1 cellular context compared by ENCODE assay signal in the genomic region with DNA sequence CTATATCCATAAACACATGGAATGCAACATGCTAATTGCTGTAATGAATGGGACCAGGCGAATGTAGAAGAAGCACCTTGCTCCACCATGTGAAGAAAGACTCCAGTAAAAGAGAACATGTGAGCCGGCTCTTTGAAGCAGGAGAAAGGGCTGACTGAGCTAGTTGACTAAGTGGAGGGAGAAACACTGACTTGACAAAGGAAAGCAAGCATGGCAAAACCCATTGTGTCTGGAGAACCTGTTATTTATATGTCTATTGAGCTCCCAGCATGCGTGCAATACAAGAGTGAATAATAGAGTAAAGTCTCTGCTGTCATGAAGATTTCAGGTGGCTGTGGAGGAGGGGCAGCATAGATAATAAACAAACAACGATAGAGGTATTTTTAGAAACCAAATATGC.
TF ChIP-seq lines count a peak whose summit lies in the region.

No MANE protein-coding gene starts in this region.

TF ChIP-seq in WTC11, 78 proteins besides CTCF, POLR2A, EP300 and RAD21:
- TF ChIP-seq, protein P1, sequence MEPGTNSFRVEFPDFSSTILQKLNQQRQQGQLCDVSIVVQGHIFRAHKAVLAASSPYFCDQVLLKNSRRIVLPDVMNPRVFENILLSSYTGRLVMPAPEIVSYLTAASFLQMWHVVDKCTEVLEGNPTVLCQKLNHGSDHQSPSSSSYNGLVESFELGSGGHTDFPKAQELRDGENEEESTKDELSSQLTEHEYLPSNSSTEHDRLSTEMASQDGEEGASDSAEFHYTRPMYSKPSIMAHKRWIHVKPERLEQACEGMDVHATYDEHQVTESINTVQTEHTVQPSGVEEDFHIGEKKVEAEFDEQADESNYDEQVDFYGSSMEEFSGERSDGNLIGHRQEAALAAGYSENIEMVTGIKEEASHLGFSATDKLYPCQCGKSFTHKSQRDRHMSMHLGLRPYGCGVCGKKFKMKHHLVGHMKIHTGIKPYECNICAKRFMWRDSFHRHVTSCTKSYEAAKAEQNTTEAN (CRISPR knock-in tag; IDR thresholded peaks at IDR 0.05) = no peak
- TF ChIP-seq FOXK1 (CRISPR knock-in tag; IDR thresholded peaks at IDR 0.05) = no peak
- TF ChIP-seq TP53 (CRISPR knock-in tag; IDR thresholded peaks at IDR 0.05) = no peak
- no peak for TF ChIP-seq ZNF219 (CRISPR knock-in tag; IDR thresholded peaks at IDR 0.05; ENCODE audit: borderline replicate concordance)
- no peak for TF ChIP-seq ATF1 (CRISPR knock-in tag; IDR thresholded peaks at IDR 0.05)
- TF ChIP-seq IRF1 (CRISPR knock-in tag; IDR thresholded peaks at IDR 0.05) = no peak
- TF ChIP-seq ESRRA (CRISPR knock-in tag; IDR thresholded peaks at IDR 0.05; ENCODE audit: borderline replicate concordance) = no peak
- TF ChIP-seq FOXP1 (CRISPR knock-in tag; IDR thresholded peaks at IDR 0.05; ENCODE audit: borderline replicate concordance) = no peak
- TF ChIP-seq NFATC4 (CRISPR knock-in tag; IDR thresholded peaks at IDR 0.05) = no peak
- TF ChIP-seq HMGA2 (CRISPR knock-in tag; IDR thresholded peaks at IDR 0.05) = no peak
- TF ChIP-seq TEAD1 (CRISPR knock-in tag; IDR thresholded peaks at IDR 0.05) = no peak
- no peak for TF ChIP-seq TCF7 (CRISPR knock-in tag; IDR thresholded peaks at IDR 0.05; ENCODE audit: low read depth)
- TF ChIP-seq, protein P2, sequence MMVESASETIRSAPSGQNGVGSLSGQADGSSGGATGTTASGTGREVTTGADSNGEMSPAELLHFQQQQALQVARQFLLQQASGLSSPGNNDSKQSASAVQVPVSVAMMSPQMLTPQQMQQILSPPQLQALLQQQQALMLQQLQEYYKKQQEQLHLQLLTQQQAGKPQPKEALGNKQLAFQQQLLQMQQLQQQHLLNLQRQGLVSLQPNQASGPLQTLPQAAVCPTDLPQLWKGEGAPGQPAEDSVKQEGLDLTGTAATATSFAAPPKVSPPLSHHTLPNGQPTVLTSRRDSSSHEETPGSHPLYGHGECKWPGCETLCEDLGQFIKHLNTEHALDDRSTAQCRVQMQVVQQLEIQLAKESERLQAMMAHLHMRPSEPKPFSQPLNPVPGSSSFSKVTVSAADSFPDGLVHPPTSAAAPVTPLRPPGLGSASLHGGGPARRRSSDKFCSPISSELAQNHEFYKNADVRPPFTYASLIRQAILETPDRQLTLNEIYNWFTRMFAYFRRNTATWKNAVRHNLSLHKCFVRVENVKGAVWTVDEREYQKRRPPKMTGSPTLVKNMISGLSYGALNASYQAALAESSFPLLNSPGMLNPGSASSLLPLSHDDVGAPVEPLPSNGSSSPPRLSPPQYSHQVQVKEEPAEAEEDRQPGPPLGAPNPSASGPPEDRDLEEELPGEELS (CRISPR knock-in tag; IDR thresholded peaks at IDR 0.05) = no peak
- TF ChIP-seq, protein P3, sequence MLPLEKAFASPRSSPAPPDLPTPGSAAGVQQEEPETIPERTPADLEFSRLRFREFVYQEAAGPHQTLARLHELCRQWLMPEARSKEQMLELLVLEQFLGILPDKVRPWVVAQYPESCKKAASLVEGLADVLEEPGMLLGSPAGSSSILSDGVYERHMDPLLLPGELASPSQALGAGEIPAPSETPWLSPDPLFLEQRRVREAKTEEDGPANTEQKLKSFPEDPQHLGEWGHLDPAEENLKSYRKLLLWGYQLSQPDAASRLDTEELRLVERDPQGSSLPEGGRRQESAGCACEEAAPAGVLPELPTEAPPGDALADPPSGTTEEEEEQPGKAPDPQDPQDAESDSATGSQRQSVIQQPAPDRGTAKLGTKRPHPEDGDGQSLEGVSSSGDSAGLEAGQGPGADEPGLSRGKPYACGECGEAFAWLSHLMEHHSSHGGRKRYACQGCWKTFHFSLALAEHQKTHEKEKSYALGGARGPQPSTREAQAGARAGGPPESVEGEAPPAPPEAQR (CRISPR knock-in tag; IDR thresholded peaks at IDR 0.05) = no peak
- TF ChIP-seq USF1 (CRISPR knock-in tag; IDR thresholded peaks at IDR 0.05) = no peak
- TF ChIP-seq RORB (CRISPR knock-in tag; IDR thresholded peaks at IDR 0.05) = no peak
- TF ChIP-seq ZNF138 (CRISPR knock-in tag; conservative IDR thresholded peaks at IDR 0.05) = no peak
- no peak for TF ChIP-seq GRHL2 (CRISPR knock-in tag; IDR thresholded peaks at IDR 0.05; ENCODE audit: insufficient replicate concordance, severe bottlenecking)
- TF ChIP-seq ZNF121 (CRISPR knock-in tag; IDR thresholded peaks at IDR 0.05) = no peak
TF ChIP-seq in WTC11: peak in this region for 0.
